ENCODE assay signal across 9 cellular contexts in the genomic region with DNA sequence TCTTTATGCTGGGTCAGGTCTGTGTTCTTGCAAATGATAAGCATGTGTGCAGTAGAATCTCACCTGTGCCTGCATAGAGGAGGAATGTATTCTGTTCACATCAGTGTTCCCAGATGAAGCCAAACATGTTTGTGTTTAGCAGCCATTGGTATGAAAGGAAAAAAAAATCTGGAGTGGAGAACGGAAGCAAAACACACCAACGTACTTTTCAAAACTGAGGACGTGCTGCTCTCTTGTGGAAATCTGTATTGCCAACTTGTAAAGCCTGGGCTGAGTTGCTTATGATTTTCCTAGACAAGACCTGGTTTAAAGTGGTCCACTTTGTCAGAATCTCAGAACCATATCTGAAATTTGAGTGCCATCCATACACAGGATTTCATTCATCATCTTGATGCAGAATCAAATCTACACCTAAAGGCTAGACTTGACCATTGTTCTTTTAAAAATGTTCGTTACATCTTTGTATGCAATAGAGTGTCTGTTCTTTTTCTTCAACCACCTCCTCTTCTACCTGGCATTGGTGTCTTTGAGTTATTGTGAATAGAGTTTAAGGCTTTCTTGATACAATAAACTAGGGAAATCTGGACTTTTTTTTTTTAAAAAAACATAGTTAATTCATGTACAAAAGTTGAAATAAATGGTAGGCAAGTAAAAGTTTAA.
DNase-seq lines count a peak whose midpoint lies in the region; ATAC-seq and TF ChIP-seq lines count a peak whose summit lies in the region.
"Had no signal": no experiment of that assay in that cellular context is flagged by ENCODE, and none has a peak within 500 bp of the region (broad histone marks: within the 10 kb centered on the region; RNA-seq: fewer than 3 reads in every experiment).

No MANE protein-coding gene starts in this region.

- H3K27me3 ChIP-seq in Karpas-422 (ENCODE audit: low read length): no peaks in the 10 kb centered on the region
- peaks cover 8% of the 10 kb centered on the region; the same call in 1 of the 2 replicates for H3K27me3 ChIP-seq in Panc1 (ENCODE audit: control insufficient read depth, insufficient read depth, low read length)

- H3K9me3 Mint-ChIP-seq in activated T-cell treated with anti-CD3 and anti-CD28 coated beads, Interleukin-2, amount 50 U/mL, for 24 hours: no peaks in the 10 kb centered on the region

- intact Hi-C loops in Panc1 (cut with micrococcal nuclease; ENCODE audit: unreplicated experiment): loop anchor here (5.0 to 10.0 kb wide), 5 partner anchors 129 to 927 kb away; a partner anchor contains a TSS

- CTCF ChIA-PET in Panc1 (lab: Charles Lee): no interaction called here

- H3K36me3 Mint-ChIP-seq in activated T-cell treated with anti-CD3 and anti-CD28 coated beads, Interleukin-2, amount 50 U/mL, for 24 hours (ENCODE audit: low read depth): no peaks in the 10 kb centered on the region

- peaks cover 4% of the 10 kb centered on the region for H3K4me1 Mint-ChIP-seq in activated T-cell treated with anti-CD3 and anti-CD28 coated beads, Interleukin-2, amount 50 U/mL, for 24 hours (ENCODE audit: low read depth)

- H4K20me1 ChIP-seq in Karpas-422 (ENCODE audit: insufficient read depth, low read depth, low read length): no peaks in the 10 kb centered on the region

- peaks cover 20% of the 10 kb centered on the region for H3K27me3 Mint-ChIP-seq in activated T-cell treated with anti-CD3 and anti-CD28 coated beads, Interleukin-2, amount 50 U/mL, for 24 hours

- H3K27ac ChIP-seq in Karpas-422 (ENCODE audit: low read length) (peak overlapping the region; percentile 41), Panc1 (ENCODE audit: low read length) (no peak overlapping the region)
- H3K27ac ChIP-seq: HL-60 had no signal

- peak overlapping the region; percentile 40 for H3K9ac ChIP-seq in Karpas-422 (ENCODE audit: low read length)

- BruUV-seq in Panc1 (replicated peaks; lab: Mats Ljungman, UMichigan): no TSS peak

- H3K4me2 ChIP-seq in Karpas-422 (ENCODE audit: low read depth, low read length, poor library complexity, severe bottlenecking): peak overlapping the region; percentile 66

- ATAC-seq in Panc1 (peak; percentile 84), HG03354 (IDR thresholded peaks at IDR 0.05; ENCODE audit: poor library complexity, severe bottlenecking, unreplicated experiment) (no peak), GM21447 (IDR thresholded peaks at IDR 0.05; ENCODE audit: unreplicated experiment) (no peak), HG03460 (IDR thresholded peaks at IDR 0.05; ENCODE audit: unreplicated experiment) (no peak)

- POLR2A ChIA-PET in Panc1 (lab: Charles Lee): no interaction called here

- H3K4me3 ChIP-seq in Karpas-422 (ENCODE audit: low read length) (peak overlapping the region; percentile 43; the same call in 1 of the 2 replicates), Panc1 (ENCODE audit: low read depth in 2 of 2, low read length in 2 of 2) (no peak overlapping the region)

- no peak overlapping the region for H3K27ac Mint-ChIP-seq in activated T-cell treated with anti-CD3 and anti-CD28 coated beads, Interleukin-2, amount 50 U/mL, for 24 hours

- no peaks in the 10 kb centered on the region for H3K79me2 ChIP-seq in Karpas-422 (ENCODE audit: low read length)

- H3K9me3 ChIP-seq in Karpas-422 (ENCODE audit: low read length): no peaks in the 10 kb centered on the region
- no peaks in the 10 kb centered on the region for H3K9me3 ChIP-seq in Panc1 (ENCODE audit: control insufficient read depth, insufficient read depth, low read depth, low read length)

- H3K4me3 Mint-ChIP-seq in activated T-cell treated with anti-CD3 and anti-CD28 coated beads, Interleukin-2, amount 50 U/mL, for 24 hours: no peak overlapping the region

- in situ Hi-C loops in Panc1 (cut with HindIII; ENCODE audit: low pct_unique_long_range_greater_than_20kb, low sequenced_read_pairs): no loop called here

- DNase-seq in EH (ENCODE audit: low read depth): peak; percentile 13
- peak; percentile 85 for DNase-seq in Karpas-422
- no peak for DNase-seq in Panc1 (ENCODE audit: low read depth, low spot score)
- peak; percentile 17 for DNase-seq in glomerular visceral epithelial cell (ENCODE audit: extremely low spot score)
- no peak for DNase-seq in activated T-cell treated with anti-CD3 and anti-CD28 coated beads, Interleukin-2, amount 50 U/mL, for 24 hours

- peaks cover 44% of the 10 kb centered on the region for H3K4me1 ChIP-seq in Karpas-422 (ENCODE audit: low read length)
- H3K4me1 ChIP-seq in Panc1 (ENCODE audit: control insufficient read depth, insufficient read depth, low read length): peaks cover 6% of the 10 kb centered on the region; the same call in 1 of the 2 replicates

- peak; percentile 71 for TF ChIP-seq CTCF in Panc1 (IDR thresholded peaks at IDR 0.05)

- H3K9me2 ChIP-seq in Karpas-422 (replicated peaks; ENCODE audit: insufficient read depth, low read length): no peaks in the 10 kb centered on the region

- peak overlapping the region; percentile 74 for H2AFZ ChIP-seq in Karpas-422 (ENCODE audit: low read length)

- H3K36me3 ChIP-seq in Karpas-422 (ENCODE audit: insufficient read depth, low read length): no peaks in the 10 kb centered on the region
- no peaks in the 10 kb centered on the region for H3K36me3 ChIP-seq in Panc1 (ENCODE audit: control insufficient read depth, insufficient read depth, low read length)

Comparison
In these comparisons a context has a peak if more than half of its experiments do, and no peak if none do; other contexts are left out.
1. DNase-seq: peak in EH (single experiment), Karpas-422 (single experiment) and glomerular visceral epithelial cell (single experiment); none in Panc1 (single experiment) and activated T-cell treated with anti-CD3 and anti-CD28 coated beads, Interleukin-2, amount 50 U/mL, for 24 hours (single experiment).